In genomic region chr4:97720869-97721432, GRCh38 we compare ENCODE assay signal across 1 cellular context.
TF ChIP-seq lines count a peak whose summit lies in the region.

No MANE protein-coding gene starts in this region.

TF ChIP-seq in HCT116, 20 proteins besides CTCF, POLR2A, EP300 and RAD21 (continued from another document):
- TF ChIP-seq REST (IDR thresholded peaks at IDR 0.05; ENCODE audit: low read depth) (no peak), EZH2phosphoT487 (IDR thresholded peaks at IDR 0.05; ENCODE audit: borderline replicate concordance) (no peak), JUND (IDR thresholded peaks at IDR 0.05) (no peak)
